In the genomic region with DNA sequence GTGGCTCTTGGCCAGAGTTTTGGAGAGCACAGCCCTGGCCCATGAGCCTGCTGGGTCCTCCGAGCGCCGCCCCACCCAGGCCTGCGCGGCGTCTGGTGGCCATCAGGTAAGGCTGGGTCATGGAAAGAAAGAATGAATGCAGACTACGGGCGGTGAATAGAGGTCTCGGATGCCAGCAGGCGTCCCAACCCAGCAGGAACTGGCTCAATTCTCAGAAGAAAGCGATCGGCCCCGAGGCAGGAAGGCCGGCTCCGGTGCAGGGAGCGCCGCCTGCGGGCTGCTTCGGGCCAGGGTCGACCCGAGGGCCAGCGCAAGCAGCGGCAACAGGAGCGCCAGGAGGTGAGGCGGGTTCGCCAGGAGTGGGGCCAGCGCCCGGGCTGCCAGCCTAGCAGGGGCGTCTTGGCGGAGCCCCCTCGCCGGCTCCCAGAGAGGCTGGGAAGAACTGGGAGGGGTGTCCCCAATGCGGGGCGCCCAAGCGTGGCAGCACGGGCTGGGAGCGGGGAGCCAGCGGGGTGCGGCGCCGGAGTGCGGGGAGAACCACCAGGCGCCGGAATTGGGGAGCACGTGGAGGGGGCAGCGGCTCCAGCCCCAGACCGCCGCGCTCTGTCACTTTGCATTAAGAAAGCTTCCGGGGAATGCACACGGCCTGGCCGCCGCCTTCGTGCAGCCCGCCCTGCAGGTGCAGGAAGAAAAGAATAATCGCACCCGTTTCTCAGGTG, we compare ENCODE assay signal across 8 cellular contexts. TPM values are rescaled to one million over a fixed set of nuclear protein-coding genes. Genes with fewer than 3 reads are reported as not detected.
DNase-seq lines count a peak whose midpoint lies in the region; ATAC-seq and TF ChIP-seq lines count a peak whose summit lies in the region.

No MANE protein-coding gene starts in this region.

- no peak for TF ChIP-seq CTCF in natural killer cell (IDR thresholded peaks at IDR 0.05)

- 2% methylated on average over 57 of the region's 57 CpGs for WGBS in urinary bladder

- H3K4me1 ChIP-seq in urinary bladder (ENCODE audit: insufficient read depth), result no peaks in the 10 kb centered on the region

- H3K9me3 Mint-ChIP-seq in activated naive CD8-positive, alpha-beta T cell treated with anti-CD3 and anti-CD28 coated beads for 36 hours, result peaks cover 13% of the 10 kb centered on the region
- H3K9me3 Mint-ChIP-seq in natural killer cell, result peaks cover 0 to 3% of the 10 kb centered on the region in 2 donors
- H3K9me3 Mint-ChIP-seq in activated naive CD4-positive, alpha-beta T cell treated with anti-CD3 and anti-CD28 coated beads for 36 hours, result peaks cover 6% of the 10 kb centered on the region

- CTCF ChIA-PET in activated naive CD4-positive, alpha-beta T cell treated with anti-CD3 and anti-CD28 coated beads for 36 hours (lab: Charles Lee), result no interaction called here

- H3K36me3 Mint-ChIP-seq in activated naive CD8-positive, alpha-beta T cell treated with anti-CD3 and anti-CD28 coated beads for 36 hours, result no peaks in the 10 kb centered on the region
- no peaks in the 10 kb centered on the region for H3K36me3 Mint-ChIP-seq in natural killer cell
- no peaks in the 10 kb centered on the region for H3K36me3 Mint-ChIP-seq in activated naive CD4-positive, alpha-beta T cell treated with anti-CD3 and anti-CD28 coated beads for 36 hours (ENCODE audit: low read depth)

- intact Hi-C loops in natural killer cell (cut with micrococcal nuclease), result no loop called here
- intact Hi-C loops in activated naive CD4-positive, alpha-beta T cell treated with anti-CD3 and anti-CD28 coated beads for 36 hours (cut with micrococcal nuclease), result no loop called here

- no peak overlapping the region for H3K27ac Mint-ChIP-seq in activated naive CD8-positive, alpha-beta T cell treated with anti-CD3 and anti-CD28 coated beads for 36 hours
- H3K27ac Mint-ChIP-seq in natural killer cell, result no peak overlapping the region
- no peak overlapping the region for H3K27ac Mint-ChIP-seq in activated naive CD4-positive, alpha-beta T cell treated with anti-CD3 and anti-CD28 coated beads for 36 hours

- no peak for TF ChIP-seq RAD21 in Ishikawa (IDR thresholded peaks at IDR 0.05; ENCODE audit: low read depth)

- peaks cover 3% of the 10 kb centered on the region for H3K4me1 Mint-ChIP-seq in activated naive CD8-positive, alpha-beta T cell treated with anti-CD3 and anti-CD28 coated beads for 36 hours
- H3K4me1 Mint-ChIP-seq in natural killer cell, result peaks cover 0 to 4% of the 10 kb centered on the region in 2 donors
- peaks cover 8% of the 10 kb centered on the region for H3K4me1 Mint-ChIP-seq in activated naive CD4-positive, alpha-beta T cell treated with anti-CD3 and anti-CD28 coated beads for 36 hours (ENCODE audit: low read depth)

- DNase-seq in DMS53 (lab: John Stamatoyannopoulos, UW), result peak; percentile 71
- DNase-seq in activated naive CD8-positive, alpha-beta T cell treated with anti-CD3 and anti-CD28 coated beads for 36 hours, result peak; percentile 2
- DNase-seq in left lobe of liver (ENCODE audit: low spot score), result no peak
- no peak for DNase-seq in natural killer cell
- no peak for DNase-seq in activated naive CD4-positive, alpha-beta T cell treated with anti-CD3 and anti-CD28 coated beads for 36 hours

- peaks cover 52% of the 10 kb centered on the region for H3K27me3 Mint-ChIP-seq in activated naive CD8-positive, alpha-beta T cell treated with anti-CD3 and anti-CD28 coated beads for 36 hours
- H3K27me3 Mint-ChIP-seq in natural killer cell (ENCODE audit: low read depth in 2 of 2), result peaks cover 17 to 36% of the 10 kb centered on the region in 2 donors
- H3K27me3 Mint-ChIP-seq in activated naive CD4-positive, alpha-beta T cell treated with anti-CD3 and anti-CD28 coated beads for 36 hours (ENCODE audit: low read depth), result peaks cover 33% of the 10 kb centered on the region

- H3K36me3 ChIP-seq in urinary bladder (ENCODE audit: insufficient read depth), result no peaks in the 10 kb centered on the region

- H3K4me3 ChIP-seq in urinary bladder (ENCODE audit: low read depth, low read length), result peak overlapping the region; percentile 16

- TF ChIP-seq EP300 in Ishikawa (IDR thresholded peaks at IDR 0.05; ENCODE audit: borderline replicate concordance), result peak; percentile 20; the same call in 1 of the 2 replicates

- H3K27ac ChIP-seq in urinary bladder (ENCODE audit: low read depth), result no peak overlapping the region

- H3K4me3 Mint-ChIP-seq in activated naive CD8-positive, alpha-beta T cell treated with anti-CD3 and anti-CD28 coated beads for 36 hours, result no peak overlapping the region
- no peak overlapping the region for H3K4me3 Mint-ChIP-seq in natural killer cell
- H3K4me3 Mint-ChIP-seq in activated naive CD4-positive, alpha-beta T cell treated with anti-CD3 and anti-CD28 coated beads for 36 hours, result no peak overlapping the region

- peak; percentile 17 for ATAC-seq in left lobe of liver
- ATAC-seq in natural killer cell, result no peak
- no peak for ATAC-seq in HG03354 (IDR thresholded peaks at IDR 0.05; ENCODE audit: poor library complexity, severe bottlenecking, unreplicated experiment)

TF ChIP-seq in Ishikawa, 13 proteins besides CTCF, POLR2A, EP300 and RAD21:
- TF ChIP-seq, protein P1, sequence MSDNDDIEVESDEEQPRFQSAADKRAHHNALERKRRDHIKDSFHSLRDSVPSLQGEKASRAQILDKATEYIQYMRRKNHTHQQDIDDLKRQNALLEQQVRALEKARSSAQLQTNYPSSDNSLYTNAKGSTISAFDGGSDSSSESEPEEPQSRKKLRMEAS (IDR thresholded peaks at IDR 0.05), result peak; percentile 76
- TF ChIP-seq CEBPB (IDR thresholded peaks at IDR 0.05), result no peak
- TF ChIP-seq USF1 (IDR thresholded peaks at IDR 0.05), result 0 out of 2 replicates have a peak, but pooled peaks have one; percentile 7
- peak; percentile 46 for TF ChIP-seq TEAD4 (IDR thresholded peaks at IDR 0.05)
- peak; percentile 87 for TF ChIP-seq ZBTB7A (IDR thresholded peaks at IDR 0.05; ENCODE audit: low read depth)
- TF ChIP-seq TAF1 (IDR thresholded peaks at IDR 0.05; ENCODE audit: low read depth), result peak; percentile 55; the same call in 1 of the 2 replicates
- TF ChIP-seq EGR1 (IDR thresholded peaks at IDR 0.05), result no peak

RNA-seq across cellular contexts. Expression of gene TMC5, which starts 7.1 kb away (rescaled TPM):
- not detected for total RNA-seq in activated naive CD8-positive, alpha-beta T cell treated with anti-CD3 and anti-CD28 coated beads for 36 hours
- 0.15 TPM for total RNA-seq in left lobe of liver
- total RNA-seq in urinary bladder, result 0.32 TPM
- polyA plus RNA-seq in urinary bladder, result 0.05 TPM
- not detected for total RNA-seq in natural killer cell
- total RNA-seq in activated naive CD4-positive, alpha-beta T cell treated with anti-CD3 and anti-CD28 coated beads for 36 hours, result not detected

Comparison
In these comparisons a context has a peak if more than half of its experiments do, and no peak if none do; other contexts are left out.
1. DNase-seq: peak in DMS53 (single experiment) and activated naive CD8-positive, alpha-beta T cell treated with anti-CD3 and anti-CD28 coated beads for 36 hours (single experiment); none in left lobe of liver (single experiment), natural killer cell (single experiment) and activated naive CD4-positive, alpha-beta T cell treated with anti-CD3 and anti-CD28 coated beads for 36 hours (single experiment).